Comparison of ENCODE assay signal across 26 cellular contexts in genomic region chr17:9205520-9206159, GRCh38.
DNase-seq lines count a peak whose midpoint lies in the region; ATAC-seq, FAIRE-seq and TF ChIP-seq lines count a peak whose summit lies in the region.
"Had no signal": no experiment of that assay in that cellular context is flagged by ENCODE, and none has a peak within 500 bp of the region (broad histone marks: within the 10 kb centered on the region; RNA-seq: fewer than 3 reads in every experiment).

No MANE protein-coding gene starts in this region.

- no peak overlapping the region for H3K56ac ChIP-seq in H1 (replicated peaks; ENCODE audit: insufficient read length, low read depth, low read length)

- H3K18ac ChIP-seq in H1 (ENCODE audit: extremely low read depth, low read length) (no peak overlapping the region), neuronal stem cell (ENCODE audit: low read length) (peak overlapping the region; percentile 50)

- no peak overlapping the region for H3K14ac ChIP-seq in H1 (ENCODE audit: insufficient read length)
- no peak overlapping the region for H3K14ac ChIP-seq in neuronal stem cell (ENCODE audit: low read length)

- H3K23ac ChIP-seq in H1 (ENCODE audit: insufficient read length) (no peak overlapping the region), neuronal stem cell (ENCODE audit: low read depth, low read length, poor library complexity) (no peak overlapping the region)

- intact Hi-C loops in vagina (cut with DNase I), result no loop called here

- TF ChIP-seq CTCF in H1 (IDR thresholded peaks at IDR 0.05; ENCODE audit: control extremely low read depth in 1 of 3, insufficient read depth in 1 of 3, low read depth in 1 of 3, low read length in 3 of 3) (no peak), vagina (IDR thresholded peaks at IDR 0.05) (no peak)

- no peak overlapping the region for H3K4me3 Mint-ChIP-seq in activated CD4-positive, alpha-beta T cell treated with anti-CD3 and anti-CD28 coated beads, Interleukin-2, amount 10 ng/mL, durations not matched to agents 7 days and 5 days
- H3K4me3 Mint-ChIP-seq: activated naive CD4-positive, alpha-beta T cell treated with anti-CD3 and anti-CD28 coated beads for 36 hours; activated T-helper 1 cell treated with anti-CD3 and anti-CD28 coated beads, Interleukin-12 subunit alpha, Interleukin-12 subunit beta, Interleukin-2, Interleukin-4 antibody, amounts not matched to agents 30 ng/mL and 10 ng/mL and 1 ng/mL, durations not matched to agents 14 hours and 24 hours and 36 hours; brain; CD4-positive, CD25-positive, alpha-beta regulatory T cell; natural killer cell had no signal

- H2AFZ ChIP-seq in H1 (ENCODE audit: low read length) (no peak overlapping the region), neuronal stem cell (ENCODE audit: low read length) (no peak overlapping the region)

- H2BK120ac ChIP-seq in H1 (replicated peaks; ENCODE audit: low read depth, low read length) (no peak overlapping the region), neuronal stem cell (ENCODE audit: low read depth, low read length) (no peak overlapping the region)

- H4K8ac ChIP-seq in H1 (ENCODE audit: extremely low read depth, insufficient read depth, low read length) (no peak overlapping the region), neuronal stem cell (ENCODE audit: low read depth, low read length) (no peak overlapping the region)

- peak overlapping the region; percentile 36 for H3K27ac Mint-ChIP-seq in activated CD4-positive, alpha-beta T cell treated with anti-CD3 and anti-CD28 coated beads, Interleukin-2, amount 10 ng/mL, durations not matched to agents 7 days and 5 days
- H3K27ac Mint-ChIP-seq: activated naive CD4-positive, alpha-beta T cell treated with anti-CD3 and anti-CD28 coated beads for 36 hours; activated T-helper 1 cell treated with anti-CD3 and anti-CD28 coated beads, Interleukin-12 subunit alpha, Interleukin-12 subunit beta, Interleukin-2, Interleukin-4 antibody, amounts not matched to agents 30 ng/mL and 10 ng/mL and 1 ng/mL, durations not matched to agents 14 hours and 24 hours and 36 hours; CD4-positive, CD25-positive, alpha-beta regulatory T cell; natural killer cell had no signal

- H3K27me3 Mint-ChIP-seq in activated CD4-positive, alpha-beta T cell treated with anti-CD3 and anti-CD28 coated beads, Interleukin-2, amount 10 ng/mL, durations not matched to agents 7 days and 5 days, result no peaks in the 10 kb centered on the region

- TF ChIP-seq RAD21 in H1 (IDR thresholded peaks at IDR 0.05 in 1 of 2, conservative IDR thresholded peaks at IDR 0.05 in 1 of 2; ENCODE audit: low read depth in 2 of 2, low read length in 2 of 2), result no peak

- TF ChIP-seq POLR2A in H1 (IDR thresholded peaks at IDR 0.05; ENCODE audit: control extremely low read depth in 1 of 2, low read depth in 2 of 2, low read length in 2 of 2) (no peak), vagina (IDR thresholded peaks at IDR 0.05) (no peak)

- POLR2A ChIA-PET in activated CD4-positive, alpha-beta T cell treated with anti-CD3 and anti-CD28 coated beads, Interleukin-2, amount 10 ng/mL, durations not matched to agents 7 days and 5 days (lab: Charles Lee), result no interaction called here
- POLR2A ChIA-PET in H1 (lab: Charles Lee; ENCODE audit: partially characterized antibody), result interaction anchor here (0.7 kb wide), 1 partner anchor 12 kb away, joined by 3 read pairs; no protein-coding TSS in a partner anchor

- H2AK5ac ChIP-seq in H1 (ENCODE audit: low read depth, low read length) (no peak overlapping the region), neuronal stem cell (ENCODE audit: low read depth, low read length) (peak overlapping the region; percentile 53)

- no peak overlapping the region for H3K9ac ChIP-seq in H1 (replicated peaks in 1 of 4; ENCODE audit: extremely low read depth in 1 of 4, low read depth in 3 of 4, low read length in 3 of 4)
- H3K9ac ChIP-seq in neuronal stem cell (ENCODE audit: low read depth, low read length, poor library complexity), result no peak overlapping the region

- FAIRE-seq in H1 (lab: Jason Lieb, UNC), result no peak

- H3K36me3 ChIP-seq in H1 (ENCODE audit: control insufficient read depth in 2 of 4, insufficient read depth in 4 of 4, low read length in 3 of 4) (no peaks in the 10 kb centered on the region), neuronal stem cell (replicated peaks in 1 of 2; ENCODE audit: control insufficient read depth in 2 of 2, insufficient read depth in 2 of 2, low read length in 2 of 2) (no peaks in the 10 kb centered on the region), vagina (no peaks in the 10 kb centered on the region)
- H3K36me3 ChIP-seq: adrenal gland, gastrocnemius medialis, tibial nerve had no signal

- H3K79me1 ChIP-seq in H1 (ENCODE audit: low read depth, low read length), result no peaks in the 10 kb centered on the region
- H3K79me1 ChIP-seq in neuronal stem cell (ENCODE audit: low read depth, low read length), result no peaks in the 10 kb centered on the region

- H4K20me1 ChIP-seq in H1 (replicated peaks in 1 of 2; ENCODE audit: control insufficient read depth in 1 of 2, insufficient read depth in 2 of 2, low read length in 2 of 2), result peaks cover 0 to 1% of the 10 kb centered on the region in 2 experiments

- H3K4ac ChIP-seq in H1 (replicated peaks; ENCODE audit: insufficient read length, low read depth, low read length) (peak overlapping the region; percentile 32), neuronal stem cell (ENCODE audit: low read length) (no peak overlapping the region)

- no peak overlapping the region for H3K4me2 ChIP-seq in H1 (ENCODE audit: insufficient read depth in 1 of 2, low read depth in 2 of 2, low read length in 2 of 2)
- H3K4me2 ChIP-seq in neuronal stem cell (ENCODE audit: insufficient read depth, low read length, poor library complexity, severe bottlenecking), result no peak overlapping the region

- H2BK20ac ChIP-seq in H1 (ENCODE audit: low read length), result no peak overlapping the region

- no peak overlapping the region for H3K4me3 ChIP-seq in H1 (ENCODE audit: extremely low read depth in 1 of 4, insufficient read depth in 2 of 4, low read depth in 3 of 4, low read length in 4 of 4)
- H3K4me3 ChIP-seq in neuronal stem cell (ENCODE audit: low read length in 2 of 2), result no peak overlapping the region
- H3K4me3 ChIP-seq in vagina, result no peak overlapping the region
- H3K4me3 ChIP-seq: adrenal gland, gastrocnemius medialis, tibial nerve had no signal

- WGBS in H1 (ENCODE audit: extremely low coverage in 1 of 2, insufficient coverage in 1 of 2, insufficient read length in 1 of 2, insufficient replicate concordance in 2 of 2, low coverage in 1 of 2, low lambda C conversion rate in 2 of 2, missing lambda C conversion rate in 1 of 2), 2 experiments, result 92% methylated on average over 14 of the region's 14 CpGs; no CpG with 5 or more reads in 1 of the 2 experiments
- no CpG with 5 or more reads among the region's 14 CpGs for WGBS in neuronal stem cell (ENCODE audit: extremely low coverage in 2 of 2, insufficient read length in 2 of 2, insufficient replicate concordance in 1 of 2), 2 donors

- H3K4me1 ChIP-seq in H1 (replicated peaks in 1 of 4; ENCODE audit: control insufficient read depth in 3 of 4, insufficient read depth in 4 of 4, low read length in 3 of 4) (no peaks in the 10 kb centered on the region), neuronal stem cell (ENCODE audit: control insufficient read depth in 2 of 2, insufficient read depth in 1 of 2, low read depth in 1 of 2, low read length in 2 of 2) (peaks cover 7 to 14% of the 10 kb centered on the region in 2 donors), vagina (peaks cover 23% of the 10 kb centered on the region)

- no peaks in the 10 kb centered on the region; a peak in 1 of 7 replicates for H3K27me3 ChIP-seq in H1 (replicated peaks in 1 of 4; ENCODE audit: control insufficient read depth in 3 of 4, extremely low read depth in 1 of 4, insufficient read depth in 3 of 4, low read length in 3 of 4)
- peaks cover 0 to 20% (median 3%) of the 10 kb centered on the region in 3 experiments for H3K27me3 ChIP-seq in neuronal stem cell (ENCODE audit: control insufficient read depth in 3 of 3, insufficient read depth in 3 of 3, low read depth in 1 of 3, low read length in 3 of 3)
- H3K27me3 ChIP-seq in vagina, result no peaks in the 10 kb centered on the region
- H3K27me3 ChIP-seq: adrenal gland, gastrocnemius medialis, tibial nerve had no signal

- peaks cover 3% of the 10 kb centered on the region; the same call in 1 of the 2 replicates for H3K23me2 ChIP-seq in H1 (ENCODE audit: low read depth, low read length)

- CTCF ChIA-PET in activated CD4-positive, alpha-beta T cell treated with anti-CD3 and anti-CD28 coated beads, Interleukin-2, amount 10 ng/mL, durations not matched to agents 7 days and 5 days (lab: Charles Lee), result no interaction called here
- CTCF ChIA-PET in H1 (lab: Charles Lee; ENCODE audit: partially characterized antibody), result interaction anchor here (1.1 to 2.1 kb wide), 7 partner anchors 14 to 316 kb away, joined by 3 to 8 read pairs (median 4); no protein-coding TSS in a partner anchor

- no peak overlapping the region for H3K27ac ChIP-seq in H1 (ENCODE audit: low read depth, low read length)
- no peak overlapping the region for H3K27ac ChIP-seq in neuronal stem cell (replicated peaks; ENCODE audit: low read length)
- peak overlapping the region; percentile 34 for H3K27ac ChIP-seq in vagina
- H3K27ac ChIP-seq: gastrocnemius medialis had no signal

- TF ChIP-seq EP300 in H1 (IDR thresholded peaks at IDR 0.05; ENCODE audit: borderline replicate concordance in 1 of 2, low read depth in 2 of 2, low read length in 2 of 2), result no peak

- no peaks in the 10 kb centered on the region for H3K36me3 Mint-ChIP-seq in activated CD4-positive, alpha-beta T cell treated with anti-CD3 and anti-CD28 coated beads, Interleukin-2, amount 10 ng/mL, durations not matched to agents 7 days and 5 days (ENCODE audit: low read depth)
- H3K36me3 Mint-ChIP-seq: brain; CD4-positive, CD25-positive, alpha-beta regulatory T cell; natural killer cell had no signal

- 0 out of 2 replicates have a peak overlapping the region, but pooled peaks have one; percentile 5 for H2BK15ac ChIP-seq in H1 (ENCODE audit: low read length)
- no peak overlapping the region for H2BK15ac ChIP-seq in neuronal stem cell (ENCODE audit: low read length)

- H2BK5ac ChIP-seq in H1 (ENCODE audit: low read depth, low read length), result peak overlapping the region; percentile 35; the same call in 1 of the 2 replicates
- no peak overlapping the region for H2BK5ac ChIP-seq in neuronal stem cell (ENCODE audit: low read length)

- no peaks in the 10 kb centered on the region for H3K9me3 Mint-ChIP-seq in activated CD4-positive, alpha-beta T cell treated with anti-CD3 and anti-CD28 coated beads, Interleukin-2, amount 10 ng/mL, durations not matched to agents 7 days and 5 days
- H3K9me3 Mint-ChIP-seq: activated naive CD4-positive, alpha-beta T cell treated with anti-CD3 and anti-CD28 coated beads for 36 hours; activated T-helper 1 cell treated with anti-CD3 and anti-CD28 coated beads, Interleukin-12 subunit alpha, Interleukin-12 subunit beta, Interleukin-2, Interleukin-4 antibody, amounts not matched to agents 30 ng/mL and 10 ng/mL and 1 ng/mL, durations not matched to agents 14 hours and 24 hours and 36 hours; brain; natural killer cell had no signal

- peaks cover 12% of the 10 kb centered on the region for H3K4me1 Mint-ChIP-seq in activated CD4-positive, alpha-beta T cell treated with anti-CD3 and anti-CD28 coated beads, Interleukin-2, amount 10 ng/mL, durations not matched to agents 7 days and 5 days
- H3K4me1 Mint-ChIP-seq: natural killer cell had no signal

- ATAC-seq in HG03378 (IDR thresholded peaks at IDR 0.05; ENCODE audit: unreplicated experiment) (no peak), GM21619 (IDR thresholded peaks at IDR 0.05; ENCODE audit: unreplicated experiment) (no peak), HG02571 (IDR thresholded peaks at IDR 0.05; ENCODE audit: unreplicated experiment) (no peak)
- ATAC-seq: gastrocnemius medialis, HCT116, natural killer cell had no signal

- H3K79me2 ChIP-seq in H1 (ENCODE audit: control insufficient read depth in 1 of 2, insufficient read depth in 2 of 2, low read length in 2 of 2), result no peaks in the 10 kb centered on the region

- H2BK12ac ChIP-seq in H1 (ENCODE audit: low read depth, low read length) (no peak overlapping the region), neuronal stem cell (ENCODE audit: low read length) (no peak overlapping the region)

- H4K5ac ChIP-seq in H1 (ENCODE audit: insufficient read length, low read depth, low read length), result no peak overlapping the region

- H3K9me3 ChIP-seq in H1 (ENCODE audit: insufficient read depth in 2 of 2, low read depth in 1 of 2, low read length in 1 of 2) (no peaks in the 10 kb centered on the region), neuronal stem cell (replicated peaks in 1 of 2; ENCODE audit: control insufficient read depth in 2 of 2, insufficient read depth in 1 of 2, low read depth in 1 of 2, low read length in 2 of 2) (peaks cover 0 to 2% of the 10 kb centered on the region in 2 donors), vagina (no peaks in the 10 kb centered on the region)
- H3K9me3 ChIP-seq: adrenal gland, gastrocnemius medialis, tibial nerve had no signal

- no peak overlapping the region for H4K91ac ChIP-seq in H1 (replicated peaks; ENCODE audit: insufficient read length, low read length)
- H4K91ac ChIP-seq in neuronal stem cell (ENCODE audit: low read depth, low read length, poor library complexity), result no peak overlapping the region

- DNase-seq in activated CD4-positive, alpha-beta T cell treated with anti-CD3 and anti-CD28 coated beads, Interleukin-2, amount 10 ng/mL, durations not matched to agents 7 days and 5 days, result no peak
- no peak for DNase-seq in activated CD4-positive, alpha-beta T cell treated with anti-CD3 and anti-CD28 coated beads, Interleukin-2, amount 50 U/mL, for 48 hours
- DNase-seq in H1 (ENCODE audit: low read depth in 1 of 2, low spot score in 2 of 2) (no peak), neuronal stem cell (ENCODE audit: low spot score) (no peak), vagina (ENCODE audit: extremely low spot score in 2 of 2) (no peak)
- DNase-seq: 8988T; activated CD4-positive, CD25-positive, alpha-beta regulatory T cell; activated CD8-positive, alpha-beta memory T cell treated with anti-CD3 and anti-CD28 coated beads, Interleukin-2, amount 50 U/mL, for 48 hours; activated naive CD4-positive, alpha-beta T cell treated with anti-CD3 and anti-CD28 coated beads for 36 hours; adrenal gland; Calu3; CD4-positive, CD25-positive, alpha-beta regulatory T cell; DMS79; gastrocnemius medialis; natural killer cell; NCI-H2171; RPMI8226; stimulated activated CD4-positive, alpha-beta T cell treated with anti-CD3 and anti-CD28 coated beads, Interleukin-2, amount 100 ng/mL, for 24 hours; T-helper 1 cell had no signal
